Comparison of ENCODE assay signal across 7 cellular contexts in genomic region chr17:9729034-9729650, GRCh38.
DNase-seq lines count a peak whose midpoint lies in the region; ATAC-seq and TF ChIP-seq lines count a peak whose summit lies in the region.

No MANE protein-coding gene starts in this region.

- H3K27ac ChIP-seq in RWPE2 (ENCODE audit: poor library complexity, severe bottlenecking) (peak overlapping the region; percentile 80), esophagus squamous epithelium (peak overlapping the region in 1 of 4 donors; percentile 15)
- no peak overlapping the region for H3K27ac ChIP-seq in naive thymus-derived CD4-positive, alpha-beta T cell (ENCODE audit: low read depth, low read length)

- no peaks in the 10 kb centered on the region for H3K27me3 ChIP-seq in RWPE2 (ENCODE audit: insufficient read depth, poor library complexity, severe bottlenecking)
- H3K27me3 ChIP-seq in esophagus squamous epithelium, result peaks cover 0 to 8% (median 0%) of the 10 kb centered on the region in 4 donors
- no peaks in the 10 kb centered on the region for H3K27me3 ChIP-seq in naive thymus-derived CD4-positive, alpha-beta T cell (ENCODE audit: control insufficient read depth in 2 of 2, insufficient read depth in 2 of 2, low read length in 2 of 2)

- POLR2A ChIA-PET in naive thymus-derived CD4-positive, alpha-beta T cell (lab: Charles Lee), result no interaction called here

- peaks cover 0 to 17% (median 6%) of the 10 kb centered on the region in 5 donors for H3K27me3 Mint-ChIP-seq in naive thymus-derived CD4-positive, alpha-beta T cell

- DNase-seq in G401 (ENCODE audit: low spot score), result peak; percentile 74
- peak; percentile 50 for DNase-seq in HuH-7 (ENCODE audit: low spot score)
- no peak for DNase-seq in RWPE2 (ENCODE audit: low spot score)
- no peak for DNase-seq in esophagus squamous epithelium (lab: John Stamatoyannopoulos, UW)
- peak in 3 of 9 donors; percentile 10 to 20 (median 15) for DNase-seq in naive thymus-derived CD4-positive, alpha-beta T cell

- ATAC-seq in RWPE2 (ENCODE audit: low read depth) (peak; percentile 63; the same call in 2 of the 3 replicates), HG02678 (IDR thresholded peaks at IDR 0.05; ENCODE audit: unreplicated experiment) (no peak), HG03442 (IDR thresholded peaks at IDR 0.05; ENCODE audit: unreplicated experiment) (no peak)
- peak; percentile 60 for ATAC-seq in naive thymus-derived CD4-positive, alpha-beta T cell

- peaks cover 0 to 2% (median 0%) of the 10 kb centered on the region in 7 donors for H3K4me1 Mint-ChIP-seq in naive thymus-derived CD4-positive, alpha-beta T cell

- peaks cover 0 to 2% (median 0%) of the 10 kb centered on the region in 11 donors for H3K9me3 Mint-ChIP-seq in naive thymus-derived CD4-positive, alpha-beta T cell

- no peak overlapping the region for H3K4me3 Mint-ChIP-seq in naive thymus-derived CD4-positive, alpha-beta T cell

- no peaks in the 10 kb centered on the region for H3K9me3 ChIP-seq in RWPE2 (ENCODE audit: severe bottlenecking)
- H3K9me3 ChIP-seq in esophagus squamous epithelium, result no peaks in the 10 kb centered on the region
- H3K9me3 ChIP-seq in naive thymus-derived CD4-positive, alpha-beta T cell (ENCODE audit: control insufficient read depth in 2 of 3, low read length in 3 of 3), result no peaks in the 10 kb centered on the region

- peaks cover 7% of the 10 kb centered on the region for H3K36me3 ChIP-seq in RWPE2 (ENCODE audit: low read depth)
- H3K36me3 ChIP-seq in esophagus squamous epithelium, result peaks cover 0 to 18% (median 0%) of the 10 kb centered on the region in 3 donors
- H3K36me3 ChIP-seq in naive thymus-derived CD4-positive, alpha-beta T cell (ENCODE audit: control insufficient read depth in 2 of 3, insufficient read depth in 3 of 3, low read length in 3 of 3), result no peaks in the 10 kb centered on the region

- in situ Hi-C loops in G401 (cut with HindIII; ENCODE audit: low sequenced_read_pairs), result no loop called here

- CTCF ChIA-PET in naive thymus-derived CD4-positive, alpha-beta T cell (lab: Charles Lee), result no interaction called here

- TF ChIP-seq CTCF in RWPE2 (IDR thresholded peaks at IDR 0.05; ENCODE audit: poor library complexity, severe bottlenecking) (peak; percentile 99), esophagus squamous epithelium (IDR thresholded peaks at IDR 0.05) (peak; percentile 53 to 98 (median 94))

- peaks cover 7% of the 10 kb centered on the region for H3K4me1 ChIP-seq in RWPE2 (ENCODE audit: insufficient read depth, poor library complexity, severe bottlenecking)
- H3K4me1 ChIP-seq in esophagus squamous epithelium, result peaks cover 0 to 5% (median 0%) of the 10 kb centered on the region in 3 donors
- H3K4me1 ChIP-seq in naive thymus-derived CD4-positive, alpha-beta T cell (ENCODE audit: control insufficient read depth in 2 of 2, insufficient read depth in 2 of 2, low read length in 2 of 2), result no peaks in the 10 kb centered on the region

- no peak overlapping the region for H3K27ac Mint-ChIP-seq in naive thymus-derived CD4-positive, alpha-beta T cell

- intact Hi-C loops in esophagus squamous epithelium (cut with DNase I), result no loop called here
- intact Hi-C loops in naive thymus-derived CD4-positive, alpha-beta T cell (cut with micrococcal nuclease), result loop anchor here in 1 of 2 donors (1.0 kb wide), 1 partner anchor 39 kb away; no protein-coding TSS in a partner anchor

- no peaks in the 10 kb centered on the region for H3K36me3 Mint-ChIP-seq in naive thymus-derived CD4-positive, alpha-beta T cell

- no peak for TF ChIP-seq POLR2A in esophagus squamous epithelium (IDR thresholded peaks at IDR 0.05)

- H3K4me3 ChIP-seq in RWPE2 (ENCODE audit: severe bottlenecking), result no peak overlapping the region
- H3K4me3 ChIP-seq in esophagus squamous epithelium, result no peak overlapping the region
- no peak overlapping the region for H3K4me3 ChIP-seq in naive thymus-derived CD4-positive, alpha-beta T cell (ENCODE audit: low read length)

- WGBS in esophagus squamous epithelium, 2 donors, result 0 to 6% methylated on average over 2 of the region's 2 CpGs

Comparison
In these comparisons a context has a peak if more than half of its experiments do, and no peak if none do; other contexts are left out.
1. DNase-seq: peak in G401 (single experiment) and HuH-7 (single experiment); none in RWPE2 (single experiment) and esophagus squamous epithelium (single experiment).
2. ATAC-seq: peak in RWPE2 (single experiment) and naive thymus-derived CD4-positive, alpha-beta T cell (single experiment); none in HG02678 (single experiment) and HG03442 (single experiment).